8 cellular contexts compared by ENCODE assay signal in genomic region chr11:62592989-62593421, GRCh38. TPM values are rescaled to one million over a fixed set of nuclear protein-coding genes. Genes with fewer than 3 reads are reported as not detected.
DNase-seq lines count a peak whose midpoint lies in the region; ATAC-seq and TF ChIP-seq lines count a peak whose summit lies in the region.

No MANE protein-coding gene starts in this region.

- H3K27ac ChIP-seq in HCT116 (ENCODE audit: low read depth, low read length): peak overlapping the region; percentile 74
- H3K27ac ChIP-seq in smooth muscle cell (ENCODE audit: low read depth): peak overlapping the region; percentile 90

- H4K20me1 ChIP-seq in HCT116 (ENCODE audit: insufficient read depth): no peaks in the 10 kb centered on the region
- H4K20me1 ChIP-seq in smooth muscle cell (ENCODE audit: low read depth): peaks cover 4% of the 10 kb centered on the region

- peaks cover 52% of the 10 kb centered on the region for H3K36me3 Mint-ChIP-seq in activated CD4-positive, alpha-beta memory T cell treated with anti-CD3 and anti-CD28 coated beads for 36 hours
- H3K36me3 Mint-ChIP-seq in glutamatergic neuron (ENCODE audit: unreplicated experiment): no peaks in the 10 kb centered on the region

- TF ChIP-seq RAD21 in HCT116 (IDR thresholded peaks at IDR 0.05; ENCODE audit: low read depth): no peak

- peaks cover 14% of the 10 kb centered on the region for H3F3A ChIP-seq in smooth muscle cell (ENCODE audit: low read depth)

- no peaks in the 10 kb centered on the region for H3K9me3 Mint-ChIP-seq in activated CD4-positive, alpha-beta memory T cell treated with anti-CD3 and anti-CD28 coated beads for 36 hours
- H3K9me3 Mint-ChIP-seq in glutamatergic neuron (ENCODE audit: unreplicated experiment): peaks cover 24% of the 10 kb centered on the region

- CTCF ChIA-PET in HCT116 (lab: Charles Lee): interaction anchor here (2.3 to 2.9 kb wide), 4 partner anchors 9 to 168 kb away, joined by 11 to 20 read pairs (median 14); partner anchors contain the start of genes B3GAT3, EML3 and MTA2
- CTCF ChIA-PET in activated CD4-positive, alpha-beta memory T cell treated with anti-CD3 and anti-CD28 coated beads for 36 hours (lab: Charles Lee): interaction anchor here (0.9 to 4.0 kb wide), 17 partner anchors 8 to 199 kb away, joined by 3 to 44 read pairs (median 12); partner anchors contain the start of genes B3GAT3, BSCL2, C11orf98 and CSKMT

- DNase-seq in HCT116 (ENCODE audit: low read depth, low spot score): no peak
- no peak for DNase-seq in activated CD4-positive, alpha-beta memory T cell treated with anti-CD3 and anti-CD28 coated beads for 36 hours
- no peak for DNase-seq in glutamatergic neuron
- DNase-seq in smooth muscle cell (lab: John Stamatoyannopoulos, UW; ENCODE audit: unreplicated experiment): no peak
- DNase-seq in Kasumi-1 (lab: John Stamatoyannopoulos, UW): no peak
- no peak for DNase-seq in NCI-H82 treated with DMSO at 0.1 percent for 48 hours (lab: John Stamatoyannopoulos, UW; ENCODE audit: unreplicated experiment)
- no peak for DNase-seq in NCI-H526 treated with DMSO at 0.1 percent for 48 hours (lab: John Stamatoyannopoulos, UW)

- intact Hi-C loops in HCT116 (cut with micrococcal nuclease): loop anchor here (5.0 kb wide), 2 partner anchors 59 to 79 kb away; partner anchors contain the start of genes INTS5, LBHD1 and UQCC3
- intact Hi-C loops in activated CD4-positive, alpha-beta memory T cell treated with anti-CD3 and anti-CD28 coated beads for 36 hours (cut with micrococcal nuclease): loop anchor here (1.0 to 5.0 kb wide), 3 partner anchors 101 to 169 kb away; partner anchors contain the start of genes BSCL2, GNG3 and POLR2G

- BruUV-seq in HCT116 (replicated peaks; lab: Mats Ljungman, UMichigan): no TSS peak

- H3K9ac ChIP-seq in HCT116 (ENCODE audit: low read length) (no peak overlapping the region), smooth muscle cell (ENCODE audit: low read depth) (no peak overlapping the region)

- WGBS in smooth muscle cell (ENCODE audit: low lambda C conversion rate): 88% methylated on average over 6 of the region's 8 CpGs

- TF ChIP-seq POLR2A in HCT116 (IDR thresholded peaks at IDR 0.05; ENCODE audit: borderline replicate concordance, extremely low read depth, insufficient read depth, insufficient read length): no peak

- H3K79me2 ChIP-seq in HCT116 (ENCODE audit: insufficient read depth, low read length) (peaks cover 61% of the 10 kb centered on the region), smooth muscle cell (ENCODE audit: low read depth) (peaks cover 15% of the 10 kb centered on the region)

- H3K4me1 ChIP-seq in HCT116 (ENCODE audit: control insufficient read depth in 1 of 2, insufficient read depth in 2 of 2, low read length in 2 of 2): peaks cover 21 to 36% of the 10 kb centered on the region in 2 experiments
- H3K4me1 ChIP-seq in smooth muscle cell (ENCODE audit: low read depth): no peaks in the 10 kb centered on the region

- no peak overlapping the region for H3K4me3 Mint-ChIP-seq in activated CD4-positive, alpha-beta memory T cell treated with anti-CD3 and anti-CD28 coated beads for 36 hours
- peak overlapping the region; percentile 69 for H3K4me3 Mint-ChIP-seq in glutamatergic neuron (ENCODE audit: unreplicated experiment)

- H3K4me3 ChIP-seq in HCT116 (replicated peaks in 1 of 2; ENCODE audit: low read depth in 1 of 2, low read length in 2 of 2) (no peak overlapping the region; a peak in 1 of 4 replicates), smooth muscle cell (no peak overlapping the region)

- POLR2A ChIA-PET in HCT116 (lab: Charles Lee): interaction anchor here (1.1 to 3.6 kb wide), 8 partner anchors 9 to 263 kb away, joined by 3 to 52 read pairs (median 9); partner anchors contain the start of genes C11orf98, CSKMT, EEF1G and MTA2
- POLR2A ChIA-PET in activated CD4-positive, alpha-beta memory T cell treated with anti-CD3 and anti-CD28 coated beads for 36 hours (lab: Charles Lee): interaction anchor here (0.8 to 3.3 kb wide), 14 partner anchors 8 to 248 kb away, joined by 3 to 62 read pairs (median 18); partner anchors contain the start of genes B3GAT3, BSCL2, C11orf98 and CSKMT

- H3K27me3 ChIP-seq in HCT116 (ENCODE audit: insufficient read depth, low read length) (no peaks in the 10 kb centered on the region), smooth muscle cell (ENCODE audit: low read depth) (no peaks in the 10 kb centered on the region)

- H3K9me3 ChIP-seq in HCT116 (ENCODE audit: control insufficient read depth in 1 of 2, insufficient read depth in 1 of 2, low read depth in 1 of 2, low read length in 2 of 2): no peaks in the 10 kb centered on the region
- H3K9me3 ChIP-seq in smooth muscle cell (replicated peaks; ENCODE audit: low read depth): no peaks in the 10 kb centered on the region

- ATAC-seq in HCT116: no peak
- no peak for ATAC-seq in HG02798 (IDR thresholded peaks at IDR 0.05; ENCODE audit: poor library complexity, unreplicated experiment)

- no peak for TF ChIP-seq CTCF in HCT116 (IDR thresholded peaks at IDR 0.05 in 2 of 3, conservative IDR thresholded peaks at IDR 0.05 in 1 of 3; ENCODE audit: borderline replicate concordance in 1 of 3, insufficient read depth in 1 of 3, low read depth in 2 of 3, low read length in 2 of 3)
- no peak for TF ChIP-seq CTCF in glutamatergic neuron (IDR thresholded peaks at IDR 0.05; ENCODE audit: partially characterized antibody, unreplicated experiment)
- TF ChIP-seq CTCF in smooth muscle cell (IDR thresholded peaks at IDR 0.05; ENCODE audit: borderline replicate concordance, insufficient read depth, poor library complexity, severe bottlenecking): no peak

- peaks cover 61% of the 10 kb centered on the region for H3K4me1 Mint-ChIP-seq in activated CD4-positive, alpha-beta memory T cell treated with anti-CD3 and anti-CD28 coated beads for 36 hours (ENCODE audit: low read depth)
- peaks cover 16% of the 10 kb centered on the region for H3K4me1 Mint-ChIP-seq in glutamatergic neuron (ENCODE audit: low read depth, unreplicated experiment)

- no peaks in the 10 kb centered on the region for H3K9me2 ChIP-seq in HCT116 (ENCODE audit: insufficient read depth)

- H3K36me3 ChIP-seq in HCT116 (ENCODE audit: control insufficient read depth in 1 of 2, insufficient read depth in 2 of 2, low read length in 2 of 2): peaks cover 41 to 54% of the 10 kb centered on the region in 2 experiments; a peak in 3 of 4 replicates
- no peaks in the 10 kb centered on the region for H3K36me3 ChIP-seq in smooth muscle cell (ENCODE audit: low read depth)

- peak overlapping the region; percentile 67 for H3K27ac Mint-ChIP-seq in activated CD4-positive, alpha-beta memory T cell treated with anti-CD3 and anti-CD28 coated beads for 36 hours
- peak overlapping the region; percentile 98 for H3K27ac Mint-ChIP-seq in glutamatergic neuron (ENCODE audit: unreplicated experiment)

- RAD21 ChIA-PET in HCT116 (lab: Charles Lee; ENCODE audit: low non-redundant PET in 1 of 2, low total read pairs in 2 of 2, uncharacterized antibody in 2 of 2, unreplicated experiment in 2 of 2): interaction anchor here in 1 of 2 experiments (1.3 kb wide), 1 partner anchor 8 kb away, joined by 4 read pairs; the partner anchor contains the start of gene MTA2

- H3K4me2 ChIP-seq in HCT116 (ENCODE audit: low read length) (peak overlapping the region; percentile 86), smooth muscle cell (no peak overlapping the region)

- no peaks in the 10 kb centered on the region for H3K27me3 Mint-ChIP-seq in activated CD4-positive, alpha-beta memory T cell treated with anti-CD3 and anti-CD28 coated beads for 36 hours
- H3K27me3 Mint-ChIP-seq in glutamatergic neuron (ENCODE audit: unreplicated experiment): peaks cover 1% of the 10 kb centered on the region

- no peak overlapping the region for H2AFZ ChIP-seq in HCT116 (ENCODE audit: low read depth, low read length, poor library complexity, severe bottlenecking)
- H2AFZ ChIP-seq in smooth muscle cell (ENCODE audit: low read depth): no peak overlapping the region

TF ChIP-seq in HCT116, 20 proteins besides CTCF, POLR2A, EP300 and RAD21 (continues in another document):
- TF ChIP-seq MAX (IDR thresholded peaks at IDR 0.05) (no peak), EZH2 (IDR thresholded peaks at IDR 0.05) (no peak), ZNF274 (IDR thresholded peaks at IDR 0.05; ENCODE audit: low read depth, low read length) (no peak)

RNA-seq across cellular contexts. Expression of gene TUT1, which starts 1.7 kb away (rescaled TPM):
- total RNA-seq in HCT116 (2021; ENCODE audit: unreplicated experiment): 49.0 TPM
- polyA plus RNA-seq in HCT116 (2012): 23.7 and 25.5 TPM in 2 replicates
- 10 to 100 TPM; 32.7 to 34.2 TPM for total RNA-seq in activated CD4-positive, alpha-beta memory T cell treated with anti-CD3 and anti-CD28 coated beads for 36 hours
- total RNA-seq in glutamatergic neuron (ENCODE audit: unreplicated experiment): 29.7 TPM
- 3.0 and 5.5 TPM in 2 replicates for total RNA-seq in smooth muscle cell
- 15.9 and 18.6 TPM in 2 replicates for polyA plus RNA-seq in smooth muscle cell

RNA-seq across cellular contexts. Expression of gene MTA2, which starts 8.7 kb away (rescaled TPM):
- total RNA-seq in HCT116 (2021; ENCODE audit: unreplicated experiment): 98.9 TPM
- polyA plus RNA-seq in HCT116 (2012): 61.2 and 68.3 TPM in 2 replicates
- 100 to 1,000 TPM; 166 to 167 TPM for total RNA-seq in activated CD4-positive, alpha-beta memory T cell treated with anti-CD3 and anti-CD28 coated beads for 36 hours
- 172 TPM for total RNA-seq in glutamatergic neuron (ENCODE audit: unreplicated experiment)
- total RNA-seq in smooth muscle cell: 57.0 and 65.9 TPM in 2 replicates
- polyA plus RNA-seq in smooth muscle cell: 20.5 and 22.7 TPM in 2 replicates

RNA-seq across cellular contexts. Expression of gene EEF1G, which starts 19.3 kb away (rescaled TPM):
- total RNA-seq in HCT116 (2021; ENCODE audit: unreplicated experiment) (1,901 TPM), glutamatergic neuron (ENCODE audit: unreplicated experiment) (928 TPM), smooth muscle cell (773 and 864 TPM in 2 replicates)
- polyA plus RNA-seq in HCT116 (2012): 2,991 and 3,021 TPM in 2 replicates
- total RNA-seq in activated CD4-positive, alpha-beta memory T cell treated with anti-CD3 and anti-CD28 coated beads for 36 hours: 1,000 to 10,000 TPM; 1,956 to 1,989 TPM
- 433 and 463 TPM in 2 replicates for polyA plus RNA-seq in smooth muscle cell

RNA-seq across cellular contexts. Expression of gene EML3, which starts 19.6 kb away (rescaled TPM):
- total RNA-seq in HCT116 (2021; ENCODE audit: unreplicated experiment) (124 TPM), glutamatergic neuron (ENCODE audit: unreplicated experiment) (26.7 TPM), smooth muscle cell (20.6 and 35.0 TPM in 2 replicates)
- polyA plus RNA-seq in HCT116 (2012): 65.7 and 71.8 TPM in 2 replicates
- 100 to 1,000 TPM; 113 to 116 TPM for total RNA-seq in activated CD4-positive, alpha-beta memory T cell treated with anti-CD3 and anti-CD28 coated beads for 36 hours
- 36.8 and 47.2 TPM in 2 replicates for polyA plus RNA-seq in smooth muscle cell

RNA-seq across cellular contexts. Expression of gene ROM1, which starts 20.1 kb away (rescaled TPM):
- total RNA-seq in HCT116 (2021; ENCODE audit: unreplicated experiment) (2.7 TPM), glutamatergic neuron (ENCODE audit: unreplicated experiment) (1.3 TPM), smooth muscle cell (0.63 and 4.0 TPM in 2 replicates)
- 1.7 and 2.0 TPM in 2 replicates for polyA plus RNA-seq in HCT116 (2012)
- total RNA-seq in activated CD4-positive, alpha-beta memory T cell treated with anti-CD3 and anti-CD28 coated beads for 36 hours: 1 to 10 TPM; 1.1 to 1.5 TPM
- 0.91 and 1.4 TPM in 2 replicates for polyA plus RNA-seq in smooth muscle cell
